10 cellular contexts compared by ENCODE assay signal in the genomic region with DNA sequence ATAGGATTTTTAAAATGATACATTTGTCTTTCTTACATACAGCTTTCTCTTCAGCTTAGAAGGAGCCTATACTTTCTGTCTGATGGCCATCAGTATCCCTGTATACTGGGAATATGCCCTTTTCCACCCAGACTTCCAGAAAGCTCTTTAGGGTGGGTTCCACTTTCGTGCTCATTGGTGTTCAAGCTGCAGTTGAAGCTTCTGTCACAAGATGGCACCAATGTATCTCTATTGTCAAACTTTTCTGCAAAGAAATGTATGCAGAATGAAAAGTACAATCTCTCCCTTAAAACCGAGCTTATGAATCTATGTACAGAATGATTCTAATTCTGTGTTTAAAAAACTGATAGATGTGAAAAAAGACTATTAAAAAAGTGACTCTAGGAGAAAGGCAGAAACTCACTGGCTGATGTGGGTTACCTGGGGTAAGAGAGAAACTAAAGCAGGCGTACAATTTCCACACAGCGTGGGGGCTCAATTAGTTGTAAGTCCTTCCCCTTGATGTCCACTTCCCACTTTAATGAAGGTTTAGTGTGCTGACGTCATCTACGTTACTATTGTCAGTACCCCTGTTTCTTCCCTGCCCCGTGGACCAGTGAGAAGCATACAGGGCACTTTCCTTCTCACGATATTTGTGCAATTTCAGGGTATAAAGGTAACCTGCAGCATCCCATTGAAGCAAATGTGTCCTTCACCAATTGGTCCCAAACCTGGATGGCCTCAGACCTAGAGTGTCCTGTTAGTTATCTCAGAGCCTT. TPM values are rescaled to one million over a fixed set of nuclear protein-coding genes. Genes with fewer than 3 reads are reported as not detected.
DNase-seq lines count a peak whose midpoint lies in the region; ATAC-seq and TF ChIP-seq lines count a peak whose summit lies in the region.
"Had no signal": no experiment of that assay in that cellular context is flagged by ENCODE, and none has a peak within 500 bp of the region (broad histone marks: within the 10 kb centered on the region; RNA-seq: fewer than 3 reads in every experiment).

No MANE protein-coding gene starts in this region.

- ATAC-seq in HG03139 (IDR thresholded peaks at IDR 0.05; ENCODE audit: unreplicated experiment) = no peak
- no peak for ATAC-seq in GM18505 (IDR thresholded peaks at IDR 0.05; ENCODE audit: unreplicated experiment)
- no peak for ATAC-seq in GM18873 (IDR thresholded peaks at IDR 0.05; ENCODE audit: low FRiP score, unreplicated experiment)

- DNase-seq in AG08395 (ENCODE audit: low spot score) = peak; percentile 20
- no peak for DNase-seq in GM12864 (ENCODE audit: low read depth)
- peak; percentile 26 for DNase-seq in endothelial cell (ENCODE audit: low spot score)
- peak; percentile 3 for DNase-seq in putamen (ENCODE audit: low spot score)

- no peak overlapping the region for H3K27ac ChIP-seq in OCI-LY1 (ENCODE audit: low read depth, low read length, poor library complexity, severe bottlenecking)
- H3K27ac ChIP-seq: HL-60 had no signal

- H3K27me3 ChIP-seq in OCI-LY1 (ENCODE audit: insufficient read depth, low read length) = no peaks in the 10 kb centered on the region

- H3K4me3 Mint-ChIP-seq in endothelial cell (ENCODE audit: unreplicated experiment) = no peak overlapping the region
- H3K4me3 Mint-ChIP-seq: central memory CD8-positive, alpha-beta T cell had no signal

- no peaks in the 10 kb centered on the region for H3F3A ChIP-seq in OCI-LY1 (ENCODE audit: insufficient read depth, low read length)

- no peak overlapping the region for H2AFZ ChIP-seq in OCI-LY1 (ENCODE audit: low read length)

- H3K9me3 ChIP-seq in OCI-LY1 (ENCODE audit: low read length) = no peaks in the 10 kb centered on the region

- H3K9me3 Mint-ChIP-seq in endothelial cell (ENCODE audit: unreplicated experiment) = peaks cover 4% of the 10 kb centered on the region
- H3K9me3 Mint-ChIP-seq: central memory CD8-positive, alpha-beta T cell had no signal

- H3K9ac ChIP-seq in OCI-LY1 (ENCODE audit: low read length) = no peak overlapping the region

- no peak for TF ChIP-seq POLR2A in GM18505 (IDR thresholded peaks at IDR 0.05; ENCODE audit: borderline replicate concordance, extremely low read depth, insufficient read depth, insufficient read length)

- H3K4me1 ChIP-seq in OCI-LY1 (ENCODE audit: insufficient read depth, low read length, severe bottlenecking) = no peaks in the 10 kb centered on the region

- no peaks in the 10 kb centered on the region for H3K27me3 Mint-ChIP-seq in endothelial cell (ENCODE audit: unreplicated experiment)

- H3K9me2 ChIP-seq in OCI-LY1 (ENCODE audit: low read depth, low read length) = no peaks in the 10 kb centered on the region

- TF ChIP-seq CTCF in GM12864 (IDR thresholded peaks at IDR 0.05; ENCODE audit: low read depth, low read length, missing control alignments) = peak; percentile 42
- peak; percentile 46; the same call in 1 of the 2 replicates for TF ChIP-seq CTCF in OCI-LY1 (IDR thresholded peaks at IDR 0.05; ENCODE audit: low read length)
- no peak for TF ChIP-seq CTCF in endothelial cell (IDR thresholded peaks at IDR 0.05; ENCODE audit: unreplicated experiment)

- H3K36me3 Mint-ChIP-seq in endothelial cell (ENCODE audit: low read depth, unreplicated experiment) = no peaks in the 10 kb centered on the region

- H3K4me1 Mint-ChIP-seq in endothelial cell (ENCODE audit: unreplicated experiment) = no peaks in the 10 kb centered on the region
- H3K4me1 Mint-ChIP-seq: central memory CD8-positive, alpha-beta T cell had no signal

- H3K36me3 ChIP-seq in OCI-LY1 (ENCODE audit: insufficient read depth, low read length) = no peaks in the 10 kb centered on the region

- H3K4me2 ChIP-seq in OCI-LY1 (ENCODE audit: low read length) = no peak overlapping the region

- H3K79me2 ChIP-seq in OCI-LY1 (ENCODE audit: insufficient read depth, low read length) = no peaks in the 10 kb centered on the region

- H3K4me3 ChIP-seq in GM12864 (ENCODE audit: low read depth, low read length) = no peak overlapping the region
- no peak overlapping the region for H3K4me3 ChIP-seq in OCI-LY1 (ENCODE audit: low read depth, low read length, poor library complexity, severe bottlenecking)

- no peaks in the 10 kb centered on the region for H4K20me1 ChIP-seq in OCI-LY1 (ENCODE audit: insufficient read depth, low read length)

- no peak overlapping the region for H3K27ac Mint-ChIP-seq in endothelial cell (ENCODE audit: unreplicated experiment)

RNA-seq across cellular contexts. Expression of gene TCEAL2, which starts 57.3 kb away (rescaled TPM):
- total RNA-seq in endothelial cell (ENCODE audit: unreplicated experiment) = 11.1 TPM
